ENCODE assay signal across 8 cellular contexts in the genomic region with DNA sequence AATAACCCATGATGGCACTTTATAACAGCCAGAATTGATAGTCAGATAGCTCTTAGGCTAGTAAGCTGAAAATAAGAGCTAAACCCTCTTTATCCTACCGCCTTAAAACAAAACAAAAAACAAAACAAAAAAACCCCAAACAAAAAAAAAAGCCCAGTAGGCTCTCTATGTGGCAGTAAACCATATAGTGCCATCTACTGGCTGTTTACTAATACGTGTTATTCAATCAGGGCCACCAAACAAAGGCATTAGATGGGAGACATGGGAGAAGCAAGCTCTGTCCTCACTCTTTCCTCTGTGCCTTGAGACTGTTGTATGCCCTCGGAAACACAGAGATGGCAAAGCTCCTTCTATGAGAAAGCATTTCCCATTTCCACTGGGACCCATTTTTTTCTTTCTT.
A peak's percentile ranks its signal among the peaks of the same experiment; 100 is the strongest.
DNase-seq lines count a peak whose midpoint lies in the region; ATAC-seq and TF ChIP-seq lines count a peak whose summit lies in the region.

No MANE protein-coding gene starts in this region.

- peak; percentile 54 for DNase-seq in AG10803 (ENCODE audit: low read depth)
- peak; percentile 36 to 49 for DNase-seq in fibroblast of lung (ENCODE audit: low read depth in 2 of 2)
- no peak for DNase-seq in retinal pigment epithelial cell (ENCODE audit: low read depth)
- DNase-seq in stimulated activated CD8-positive, alpha-beta memory T cell treated with anti-CD3 and anti-CD28 coated beads, Interleukin-4, amount 100 ng/mL, for 48 hours: no peak
- no peak for DNase-seq in mucosa of gallbladder (ENCODE audit: low spot score)

- H3K4me3 ChIP-seq in AG10803 (ENCODE audit: low read length): no peak overlapping the region
- H3K4me3 ChIP-seq in OCI-LY3 (ENCODE audit: low read length): no peak overlapping the region
- peak overlapping the region in 2 of 4 experiments; percentile 44 to 52 for H3K4me3 ChIP-seq in fibroblast of lung (replicated peaks in 1 of 4; ENCODE audit: control extremely low read depth in 1 of 4, insufficient read depth in 1 of 4, low read depth in 3 of 4, low read length in 4 of 4)
- peak overlapping the region; percentile 2 for H3K4me3 ChIP-seq in retinal pigment epithelial cell (ENCODE audit: low read length)

- peak; percentile 87 for ATAC-seq in GM18867 (IDR thresholded peaks at IDR 0.05; ENCODE audit: unreplicated experiment)

- H4K20me1 ChIP-seq in OCI-LY3 (ENCODE audit: insufficient read depth, low read length) (no peaks in the 10 kb centered on the region), fibroblast of lung (ENCODE audit: control insufficient read depth, extremely low read depth, insufficient read depth, low read length) (no peaks in the 10 kb centered on the region)

- H3K9ac ChIP-seq in OCI-LY3 (ENCODE audit: low read length) (no peak overlapping the region), fibroblast of lung (ENCODE audit: insufficient read depth, low read length) (no peak overlapping the region)

- TF ChIP-seq RAD21 in Ishikawa (IDR thresholded peaks at IDR 0.05; ENCODE audit: low read depth): peak; percentile 49; the same call in 1 of the 2 replicates

- H3K4me1 ChIP-seq in OCI-LY3 (ENCODE audit: low read length) (no peaks in the 10 kb centered on the region), fibroblast of lung (ENCODE audit: control insufficient read depth, extremely low read depth, insufficient read depth, low read length) (no peaks in the 10 kb centered on the region)

- H3K79me2 ChIP-seq in OCI-LY3 (ENCODE audit: low read length) (no peaks in the 10 kb centered on the region), fibroblast of lung (ENCODE audit: control insufficient read depth, insufficient read depth, low read length) (no peaks in the 10 kb centered on the region)

- H3K36me3 ChIP-seq in OCI-LY3 (replicated peaks; ENCODE audit: low read depth, low read length) (no peaks in the 10 kb centered on the region), fibroblast of lung (ENCODE audit: control insufficient read depth, insufficient read depth, low read length) (no peaks in the 10 kb centered on the region)

- no peaks in the 10 kb centered on the region for H3K27me3 ChIP-seq in OCI-LY3 (ENCODE audit: low read depth, low read length)
- H3K27me3 ChIP-seq in fibroblast of lung (ENCODE audit: control insufficient read depth, insufficient read depth, low read length): no peaks in the 10 kb centered on the region

- no peak overlapping the region for H3K27ac ChIP-seq in OCI-LY3 (ENCODE audit: low read length)
- peak overlapping the region; percentile 18 for H3K27ac ChIP-seq in fibroblast of lung (ENCODE audit: insufficient read depth, low read length)

- TF ChIP-seq CTCF in AG10803 (conservative IDR thresholded peaks at IDR 0.05; ENCODE audit: low read length) (peak; percentile 62), OCI-LY3 (IDR thresholded peaks at IDR 0.05; ENCODE audit: low read depth, low read length) (peak; percentile 50), fibroblast of lung (conservative IDR thresholded peaks at IDR 0.05 in 1 of 2, IDR thresholded peaks at IDR 0.05 in 1 of 2; ENCODE audit: low read depth in 1 of 2, low read length in 2 of 2) (peak; percentile 35 to 48), retinal pigment epithelial cell (conservative IDR thresholded peaks at IDR 0.05; ENCODE audit: low read depth, low read length) (peak; percentile 53)

- H2AFZ ChIP-seq in OCI-LY3 (ENCODE audit: low read depth, low read length) (no peak overlapping the region), fibroblast of lung (ENCODE audit: low read length) (peak overlapping the region; percentile 1)

- no peak overlapping the region for H3K4me2 ChIP-seq in OCI-LY3 (ENCODE audit: low read length)
- peak overlapping the region; percentile 79 for H3K4me2 ChIP-seq in fibroblast of lung (ENCODE audit: extremely low read depth, insufficient read depth, low read length)

- H3K9me3 ChIP-seq in OCI-LY3 (ENCODE audit: insufficient read depth, low read length) (no peaks in the 10 kb centered on the region), fibroblast of lung (ENCODE audit: control insufficient read depth, insufficient read depth, low read depth, low read length) (no peaks in the 10 kb centered on the region)

- TF ChIP-seq EP300 in Ishikawa (IDR thresholded peaks at IDR 0.05; ENCODE audit: borderline replicate concordance): no peak

TF ChIP-seq in Ishikawa, 13 proteins besides CTCF, POLR2A, EP300 and RAD21:
- TF ChIP-seq EGR1 (IDR thresholded peaks at IDR 0.05): no peak
- no peak for TF ChIP-seq CREB1 (IDR thresholded peaks at IDR 0.05; ENCODE audit: low read depth)
- no peak for TF ChIP-seq YY1 (IDR thresholded peaks at IDR 0.05; ENCODE audit: low read depth)
- TF ChIP-seq, protein P1, sequence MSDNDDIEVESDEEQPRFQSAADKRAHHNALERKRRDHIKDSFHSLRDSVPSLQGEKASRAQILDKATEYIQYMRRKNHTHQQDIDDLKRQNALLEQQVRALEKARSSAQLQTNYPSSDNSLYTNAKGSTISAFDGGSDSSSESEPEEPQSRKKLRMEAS (IDR thresholded peaks at IDR 0.05): no peak
- TF ChIP-seq, protein P2, sequence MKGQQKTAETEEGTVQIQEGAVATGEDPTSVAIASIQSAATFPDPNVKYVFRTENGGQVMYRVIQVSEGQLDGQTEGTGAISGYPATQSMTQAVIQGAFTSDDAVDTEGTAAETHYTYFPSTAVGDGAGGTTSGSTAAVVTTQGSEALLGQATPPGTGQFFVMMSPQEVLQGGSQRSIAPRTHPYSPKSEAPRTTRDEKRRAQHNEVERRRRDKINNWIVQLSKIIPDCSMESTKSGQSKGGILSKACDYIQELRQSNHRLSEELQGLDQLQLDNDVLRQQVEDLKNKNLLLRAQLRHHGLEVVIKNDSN (IDR thresholded peaks at IDR 0.05): no peak
- TF ChIP-seq FOXM1 (IDR thresholded peaks at IDR 0.05; ENCODE audit: borderline replicate concordance, low read depth): no peak
- TF ChIP-seq NFIC (IDR thresholded peaks at IDR 0.05): no peak
- no peak for TF ChIP-seq TEAD4 (IDR thresholded peaks at IDR 0.05)
- TF ChIP-seq CEBPB (IDR thresholded peaks at IDR 0.05): no peak
- TF ChIP-seq ZBTB7A (IDR thresholded peaks at IDR 0.05; ENCODE audit: low read depth): no peak
- TF ChIP-seq, protein P3, sequence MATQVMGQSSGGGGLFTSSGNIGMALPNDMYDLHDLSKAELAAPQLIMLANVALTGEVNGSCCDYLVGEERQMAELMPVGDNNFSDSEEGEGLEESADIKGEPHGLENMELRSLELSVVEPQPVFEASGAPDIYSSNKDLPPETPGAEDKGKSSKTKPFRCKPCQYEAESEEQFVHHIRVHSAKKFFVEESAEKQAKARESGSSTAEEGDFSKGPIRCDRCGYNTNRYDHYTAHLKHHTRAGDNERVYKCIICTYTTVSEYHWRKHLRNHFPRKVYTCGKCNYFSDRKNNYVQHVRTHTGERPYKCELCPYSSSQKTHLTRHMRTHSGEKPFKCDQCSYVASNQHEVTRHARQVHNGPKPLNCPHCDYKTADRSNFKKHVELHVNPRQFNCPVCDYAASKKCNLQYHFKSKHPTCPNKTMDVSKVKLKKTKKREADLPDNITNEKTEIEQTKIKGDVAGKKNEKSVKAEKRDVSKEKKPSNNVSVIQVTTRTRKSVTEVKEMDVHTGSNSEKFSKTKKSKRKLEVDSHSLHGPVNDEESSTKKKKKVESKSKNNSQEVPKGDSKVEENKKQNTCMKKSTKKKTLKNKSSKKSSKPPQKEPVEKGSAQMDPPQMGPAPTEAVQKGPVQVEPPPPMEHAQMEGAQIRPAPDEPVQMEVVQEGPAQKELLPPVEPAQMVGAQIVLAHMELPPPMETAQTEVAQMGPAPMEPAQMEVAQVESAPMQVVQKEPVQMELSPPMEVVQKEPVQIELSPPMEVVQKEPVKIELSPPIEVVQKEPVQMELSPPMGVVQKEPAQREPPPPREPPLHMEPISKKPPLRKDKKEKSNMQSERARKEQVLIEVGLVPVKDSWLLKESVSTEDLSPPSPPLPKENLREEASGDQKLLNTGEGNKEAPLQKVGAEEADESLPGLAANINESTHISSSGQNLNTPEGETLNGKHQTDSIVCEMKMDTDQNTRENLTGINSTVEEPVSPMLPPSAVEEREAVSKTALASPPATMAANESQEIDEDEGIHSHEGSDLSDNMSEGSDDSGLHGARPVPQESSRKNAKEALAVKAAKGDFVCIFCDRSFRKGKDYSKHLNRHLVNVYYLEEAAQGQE (IDR thresholded peaks at IDR 0.05; ENCODE audit: low read depth): no peak
- TF ChIP-seq TAF1 (IDR thresholded peaks at IDR 0.05; ENCODE audit: low read depth): no peak
- no peak for TF ChIP-seq TCF12 (IDR thresholded peaks at IDR 0.05; ENCODE audit: low read depth)

Comparison
In these comparisons a context has a peak if more than half of its experiments do, and no peak if none do; other contexts are left out.
1. DNase-seq: peak in AG10803 (single experiment) and fibroblast of lung (2 of 2); none in retinal pigment epithelial cell (single experiment), stimulated activated CD8-positive, alpha-beta memory T cell treated with anti-CD3 and anti-CD28 coated beads, Interleukin-4, amount 100 ng/mL, for 48 hours (single experiment) and mucosa of gallbladder (single experiment).
2. Peak in every context shown above with its lines, with median percentiles within 50 percentile points of each other: CTCF ChIP-seq.